17 cellular contexts compared by ENCODE assay signal in genomic region chr7:52482076-52482475, GRCh38.
A peak's percentile ranks its signal among the peaks of the same experiment; 100 is the strongest.
DNase-seq lines count a peak whose midpoint lies in the region; ATAC-seq, FAIRE-seq and TF ChIP-seq lines count a peak whose summit lies in the region.
"Had no signal": no experiment of that assay in that cellular context is flagged by ENCODE, and none has a peak within 500 bp of the region (broad histone marks: within the 10 kb centered on the region; RNA-seq: fewer than 3 reads in every experiment).

No MANE protein-coding gene starts in this region.

- no peak overlapping the region for H2AFZ ChIP-seq in HepG2 (ENCODE audit: low read length)

- no peaks in the 10 kb centered on the region for H4K20me1 ChIP-seq in HepG2 (ENCODE audit: insufficient read depth, low read length)
- H4K20me1 ChIP-seq: BLaER1 had no signal

- H3K4me1 ChIP-seq in ascending aorta = no peaks in the 10 kb centered on the region
- no peaks in the 10 kb centered on the region for H3K4me1 ChIP-seq in HepG2 (ENCODE audit: insufficient read depth, low read length)
- H3K4me1 ChIP-seq: BLaER1, Caco-2 had no signal

- TF ChIP-seq RAD21 in HepG2 (CRISPR knock-in tag; IDR thresholded peaks at IDR 0.05) = no peak

- H3K9me3 ChIP-seq in ascending aorta (no peaks in the 10 kb centered on the region), HepG2 (ENCODE audit: low read length) (peaks cover 6% of the 10 kb centered on the region; the same call in 1 of the 2 replicates)
- H3K9me3 ChIP-seq: BLaER1 had no signal

- H3K27ac ChIP-seq in ascending aorta = no peak overlapping the region
- no peak overlapping the region for H3K27ac ChIP-seq in HepG2 (ENCODE audit: extremely low read length, insufficient read depth, low read length)
- H3K27ac ChIP-seq: 22Rv1, BLaER1 had no signal

- CTCF ChIA-PET in HepG2 (lab: Yijun Ruan, JAX; ENCODE audit: low intra/inter-chr PET ratio, low total read pairs) = no interaction called here

- H3K27me3 ChIP-seq in ascending aorta = no peaks in the 10 kb centered on the region
- H3K27me3 ChIP-seq in HepG2 (ENCODE audit: control insufficient read depth in 1 of 2, insufficient read depth in 2 of 2, low read length in 2 of 2) = no peaks in the 10 kb centered on the region
- H3K27me3 ChIP-seq: BLaER1 had no signal

- TF ChIP-seq EP300 in HepG2 (IDR thresholded peaks at IDR 0.05; ENCODE audit: low read depth in 2 of 2, low read length in 2 of 2) (no peak), HepG2 (CRISPR knock-in tag; IDR thresholded peaks at IDR 0.05; ENCODE audit: borderline replicate concordance) (no peak)

- H3K4me3 ChIP-seq in fibroblast of villous mesenchyme (ENCODE audit: low read depth, low read length) (no peak overlapping the region), ascending aorta (no peak overlapping the region), HepG2 (replicated peaks in 1 of 3; ENCODE audit: insufficient read depth in 1 of 3, low read depth in 2 of 3, low read length in 3 of 3) (no peak overlapping the region)
- H3K4me3 ChIP-seq: BLaER1 had no signal

- no peak overlapping the region for H3K4me2 ChIP-seq in HepG2 (ENCODE audit: low read depth, low read length)
- H3K4me2 ChIP-seq: BLaER1 had no signal

- H3K9ac ChIP-seq in HepG2 (ENCODE audit: insufficient read depth, low read depth, low read length) = no peak overlapping the region
- H3K9ac ChIP-seq: BLaER1 had no signal

- FAIRE-seq in HepG2 (lab: Jason Lieb, UNC) = no peak
- FAIRE-seq: GM19239, H54 had no signal

- POLR2A ChIA-PET in HepG2 (lab: Yijun Ruan, JAX) = no interaction called here

- ATAC-seq in HG03159 (IDR thresholded peaks at IDR 0.05; ENCODE audit: unreplicated experiment) (no peak), HepG2 (no peak)

- BruUV-seq in HepG2 (replicated peaks; lab: Mats Ljungman, UMichigan) = no TSS peak

- H3K79me2 ChIP-seq in HepG2 (ENCODE audit: insufficient read depth, low read length) = no peaks in the 10 kb centered on the region

- intact Hi-C loops in ascending aorta (cut with DNase I) (no loop called here), HepG2 (cut with micrococcal nuclease; ENCODE audit: unreplicated experiment) (loop anchor here (2.0 kb wide), 1 partner anchor 73 kb away; no protein-coding TSS in a partner anchor)

- in situ Hi-C loops in HepG2 (cut with HindIII; ENCODE audit: extremely low pct_ligation_motif_present, low pct_unique_long_range_greater_than_20kb) = no loop called here

- DNase-seq in H4 (ENCODE audit: low spot score) = peak; percentile 35
- DNase-seq in MV-4-11 (lab: John Stamatoyannopoulos, UW) = peak; percentile 55
- peak; percentile 6 for DNase-seq in OCI-M1 (lab: John Stamatoyannopoulos, UW)
- DNase-seq in fibroblast of villous mesenchyme (ENCODE audit: low read depth) = peak; percentile 4
- no peak for DNase-seq in inferior parietal cortex (ENCODE audit: extremely low spot score)
- DNase-seq in ascending aorta (ENCODE audit: low spot score in 2 of 2) = no peak
- DNase-seq in HepG2 (ENCODE audit: low spot score) = no peak
- DNase-seq: AML-193; Caco-2; CD8-positive, alpha-beta memory T cell; DMS53; GF-D8 had no signal

- TF ChIP-seq POLR2A in HepG2 (IDR thresholded peaks at IDR 0.05; ENCODE audit: insufficient read depth in 1 of 2, low read depth in 2 of 2, low read length in 2 of 2) = no peak

- 4% methylated on average over 2 of the region's 2 CpGs for WGBS in HepG2 (ENCODE audit: low lambda C conversion rate)

- H3K36me3 ChIP-seq in ascending aorta = no peaks in the 10 kb centered on the region
- H3K36me3 ChIP-seq in HepG2 (replicated peaks in 1 of 2; ENCODE audit: control insufficient read depth in 1 of 2, insufficient read depth in 2 of 2, low read length in 2 of 2) = no peaks in the 10 kb centered on the region
- H3K36me3 ChIP-seq: BLaER1 had no signal

- no peak for TF ChIP-seq CTCF in fibroblast of villous mesenchyme (IDR thresholded peaks at IDR 0.05; ENCODE audit: insufficient read depth, low read depth, low read length)
- no peak for TF ChIP-seq CTCF in ascending aorta (IDR thresholded peaks at IDR 0.05)
- TF ChIP-seq CTCF in HepG2 (CRISPR knock-in tag; IDR thresholded peaks at IDR 0.05) = no peak

TF ChIP-seq in HepG2, 621 proteins besides CTCF, POLR2A, EP300 and RAD21:
- TF ChIP-seq HHEX (CRISPR knock-in tag; IDR thresholded peaks at IDR 0.05) (no peak), MXD4 (CRISPR knock-in tag; IDR thresholded peaks at IDR 0.05) (no peak), TCF7 (IDR thresholded peaks at IDR 0.05; ENCODE audit: low read depth) (no peak), NKX3-1 (CRISPR knock-in tag; IDR thresholded peaks at IDR 0.05) (no peak), ZNF775 (CRISPR knock-in tag; IDR thresholded peaks at IDR 0.05; ENCODE audit: borderline replicate concordance) (no peak), IRF1 (CRISPR knock-in tag; IDR thresholded peaks at IDR 0.05; ENCODE audit: low read depth) (no peak), ZNF7 (CRISPR knock-in tag; IDR thresholded peaks at IDR 0.05) (no peak), SP5 (CRISPR knock-in tag; IDR thresholded peaks at IDR 0.05; ENCODE audit: borderline replicate concordance, low read depth) (no peak), AFF4 (CRISPR knock-in tag; IDR thresholded peaks at IDR 0.05) (no peak), GABPB1 (CRISPR knock-in tag; IDR thresholded peaks at IDR 0.05) (no peak), ZNF816 (CRISPR knock-in tag; IDR thresholded peaks at IDR 0.05; ENCODE audit: borderline replicate concordance) (no peak), ZNF207 (IDR thresholded peaks at IDR 0.05; ENCODE audit: borderline replicate concordance) (no peak), ZNF431 (CRISPR knock-in tag; IDR thresholded peaks at IDR 0.05; ENCODE audit: borderline replicate concordance, low read depth) (no peak), HOXD1 (CRISPR knock-in tag; IDR thresholded peaks at IDR 0.05) (no peak), SRSF1 (optimal IDR thresholded peaks at IDR 0.05; ENCODE audit: low read depth, low read length) (no peak), ARNT (IDR thresholded peaks at IDR 0.05) (no peak), ZKSCAN1 (IDR thresholded peaks at IDR 0.05; ENCODE audit: low read length) (no peak)
TF ChIP-seq in HepG2: peak in this region for 0.

Comparison
In these comparisons a context has a peak if more than half of its experiments do, and no peak if none do; other contexts are left out.
1. DNase-seq: peak in H4 (single experiment), MV-4-11 (single experiment), OCI-M1 (single experiment) and fibroblast of villous mesenchyme (single experiment); none in inferior parietal cortex (single experiment), ascending aorta (0 of 2) and HepG2 (single experiment).